In the genomic region with DNA sequence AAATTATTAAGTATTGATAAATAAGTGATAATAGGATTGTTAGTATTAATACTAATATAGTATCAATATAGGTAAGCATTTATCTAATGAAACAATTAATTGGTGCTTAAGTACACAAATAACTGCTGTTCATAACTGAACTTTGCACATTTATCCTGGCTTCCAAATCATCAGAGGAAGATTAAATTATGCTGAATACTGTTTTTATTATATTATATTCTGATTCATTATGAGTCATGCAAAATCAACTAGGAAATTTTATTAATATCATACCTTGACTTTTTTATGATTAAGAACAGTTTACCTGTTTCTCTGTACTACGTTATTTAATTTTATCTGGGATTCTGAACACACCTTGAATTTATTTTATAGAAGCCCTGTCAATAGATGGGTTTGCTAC, we compare ENCODE assay signal across 3 cellular contexts.
TF ChIP-seq lines count a peak whose summit lies in the region.

No MANE protein-coding gene starts in this region.

TF ChIP-seq in SK-N-SH, 30 proteins besides CTCF, POLR2A, EP300 and RAD21:
- no peak for TF ChIP-seq MEF2A (IDR thresholded peaks at IDR 0.05; ENCODE audit: borderline replicate concordance, low read depth)
- TF ChIP-seq FOXJ3 (CRISPR knock-in tag; IDR thresholded peaks at IDR 0.05), result no peak
- TF ChIP-seq FOSL2 (IDR thresholded peaks at IDR 0.05; ENCODE audit: borderline replicate concordance, low read depth), result peak; percentile 9; the same call in 1 of the 2 replicates

TF ChIP-seq in SK-N-SH treated with all-trans-retinoic acid at 6 μM for 48 hours, 23 proteins besides CTCF, POLR2A, EP300 and RAD21:
- TF ChIP-seq ZNF565 (CRISPR knock-in tag; conservative IDR thresholded peaks at IDR 0.05; ENCODE audit: low read depth), result no peak
- TF ChIP-seq, protein P1, sequence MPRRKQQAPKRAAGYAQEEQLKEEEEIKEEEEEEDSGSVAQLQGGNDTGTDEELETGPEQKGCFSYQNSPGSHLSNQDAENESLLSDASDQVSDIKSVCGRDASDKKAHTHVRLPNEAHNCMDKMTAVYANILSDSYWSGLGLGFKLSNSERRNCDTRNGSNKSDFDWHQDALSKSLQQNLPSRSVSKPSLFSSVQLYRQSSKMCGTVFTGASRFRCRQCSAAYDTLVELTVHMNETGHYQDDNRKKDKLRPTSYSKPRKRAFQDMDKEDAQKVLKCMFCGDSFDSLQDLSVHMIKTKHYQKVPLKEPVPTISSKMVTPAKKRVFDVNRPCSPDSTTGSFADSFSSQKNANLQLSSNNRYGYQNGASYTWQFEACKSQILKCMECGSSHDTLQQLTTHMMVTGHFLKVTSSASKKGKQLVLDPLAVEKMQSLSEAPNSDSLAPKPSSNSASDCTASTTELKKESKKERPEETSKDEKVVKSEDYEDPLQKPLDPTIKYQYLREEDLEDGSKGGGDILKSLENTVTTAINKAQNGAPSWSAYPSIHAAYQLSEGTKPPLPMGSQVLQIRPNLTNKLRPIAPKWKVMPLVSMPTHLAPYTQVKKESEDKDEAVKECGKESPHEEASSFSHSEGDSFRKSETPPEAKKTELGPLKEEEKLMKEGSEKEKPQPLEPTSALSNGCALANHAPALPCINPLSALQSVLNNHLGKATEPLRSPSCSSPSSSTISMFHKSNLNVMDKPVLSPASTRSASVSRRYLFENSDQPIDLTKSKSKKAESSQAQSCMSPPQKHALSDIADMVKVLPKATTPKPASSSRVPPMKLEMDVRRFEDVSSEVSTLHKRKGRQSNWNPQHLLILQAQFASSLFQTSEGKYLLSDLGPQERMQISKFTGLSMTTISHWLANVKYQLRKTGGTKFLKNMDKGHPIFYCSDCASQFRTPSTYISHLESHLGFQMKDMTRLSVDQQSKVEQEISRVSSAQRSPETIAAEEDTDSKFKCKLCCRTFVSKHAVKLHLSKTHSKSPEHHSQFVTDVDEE (CRISPR knock-in tag; IDR thresholded peaks at IDR 0.05), result no peak
- no peak for TF ChIP-seq ZNF70 (CRISPR knock-in tag; IDR thresholded peaks at IDR 0.05)
- no peak for TF ChIP-seq TCF4 (CRISPR knock-in tag; IDR thresholded peaks at IDR 0.05; ENCODE audit: borderline replicate concordance)
- no peak for TF ChIP-seq TOX (CRISPR knock-in tag; IDR thresholded peaks at IDR 0.05; ENCODE audit: borderline replicate concordance)
- TF ChIP-seq ZFP30 (CRISPR knock-in tag; IDR thresholded peaks at IDR 0.05), result no peak
- TF ChIP-seq OSR1 (CRISPR knock-in tag; IDR thresholded peaks at IDR 0.05), result no peak
- no peak for TF ChIP-seq ZNF8 (CRISPR knock-in tag; IDR thresholded peaks at IDR 0.05)
- no peak for TF ChIP-seq RARB (CRISPR knock-in tag; IDR thresholded peaks at IDR 0.05)
- no peak for TF ChIP-seq CSDC2 (CRISPR knock-in tag; IDR thresholded peaks at IDR 0.05)
- TF ChIP-seq ZC3H10 (CRISPR knock-in tag; IDR thresholded peaks at IDR 0.05), result no peak
- TF ChIP-seq SNAI2 (CRISPR knock-in tag; IDR thresholded peaks at IDR 0.05), result no peak
- TF ChIP-seq ISL1 (CRISPR knock-in tag; IDR thresholded peaks at IDR 0.05), result no peak
- TF ChIP-seq BACH2 (CRISPR knock-in tag; IDR thresholded peaks at IDR 0.05; ENCODE audit: borderline replicate concordance), result no peak
- TF ChIP-seq, protein P2, sequence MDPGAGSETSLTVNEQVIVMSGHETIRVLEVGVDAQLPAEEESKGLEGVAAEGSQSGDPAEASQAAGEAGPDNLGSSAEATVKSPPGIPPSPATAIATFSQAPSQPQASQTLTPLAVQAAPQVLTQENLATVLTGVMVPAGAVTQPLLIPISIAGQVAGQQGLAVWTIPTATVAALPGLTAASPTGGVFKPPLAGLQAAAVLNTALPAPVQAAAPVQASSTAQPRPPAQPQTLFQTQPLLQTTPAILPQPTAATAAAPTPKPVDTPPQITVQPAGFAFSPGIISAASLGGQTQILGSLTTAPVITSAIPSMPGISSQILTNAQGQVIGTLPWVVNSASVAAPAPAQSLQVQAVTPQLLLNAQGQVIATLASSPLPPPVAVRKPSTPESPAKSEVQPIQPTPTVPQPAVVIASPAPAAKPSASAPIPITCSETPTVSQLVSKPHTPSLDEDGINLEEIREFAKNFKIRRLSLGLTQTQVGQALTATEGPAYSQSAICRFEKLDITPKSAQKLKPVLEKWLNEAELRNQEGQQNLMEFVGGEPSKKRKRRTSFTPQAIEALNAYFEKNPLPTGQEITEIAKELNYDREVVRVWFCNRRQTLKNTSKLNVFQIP (CRISPR knock-in tag; IDR thresholded peaks at IDR 0.05; ENCODE audit: borderline replicate concordance, low read depth), result no peak
- no peak for TF ChIP-seq ESRRG (CRISPR knock-in tag; IDR thresholded peaks at IDR 0.05)

TF ChIP-seq in endothelial cell of umbilical vein, 7 proteins besides CTCF, POLR2A, EP300 and RAD21:
- peak; percentile 47 for TF ChIP-seq FOS (IDR thresholded peaks at IDR 0.05; ENCODE audit: borderline replicate concordance, insufficient read depth, low read length)
- no peak for TF ChIP-seq POLR2AphosphoS5 (IDR thresholded peaks at IDR 0.05; ENCODE audit: insufficient read depth, low read depth, low read length)
